Comparison of ENCODE assay signal across 8 cellular contexts in genomic region chr1:2546515-2547209, GRCh38. TPM values are rescaled to one million over a fixed set of nuclear protein-coding genes. Genes with fewer than 3 reads are reported as not detected.
DNase-seq lines count a peak whose midpoint lies in the region; ATAC-seq and TF ChIP-seq lines count a peak whose summit lies in the region.

No MANE protein-coding gene starts in this region.

- peak overlapping the region; percentile 96 to 99 (median 97) for H3K27ac Mint-ChIP-seq in CD4-positive, alpha-beta memory T cell
- peak overlapping the region; percentile 95 for H3K27ac Mint-ChIP-seq in activated T-helper 2 cell treated with anti-CD3 and anti-CD28 coated beads, Interferon-gamma antibody, Interleukin-2, Interleukin-4, amounts not matched to agents 10 μg/mL and 5 μg/mL and 100 μg/mL, durations not matched to agents 14 hours and 24 hours and 36 hours
- peak overlapping the region in 2 of 3 experiments; percentile 23 to 72 for H3K27ac Mint-ChIP-seq in nephron

- peaks cover 0 to 2% (median 0%) of the 10 kb centered on the region in 8 donors for H3K9me3 Mint-ChIP-seq in CD4-positive, alpha-beta memory T cell
- H3K9me3 Mint-ChIP-seq in activated T-helper 2 cell treated with anti-CD3 and anti-CD28 coated beads, Interferon-gamma antibody, Interleukin-2, Interleukin-4, amounts not matched to agents 10 μg/mL and 5 μg/mL and 100 μg/mL, durations not matched to agents 14 hours and 24 hours and 36 hours: no peaks in the 10 kb centered on the region
- no peaks in the 10 kb centered on the region for H3K9me3 Mint-ChIP-seq in nephron

- H3K9me3 ChIP-seq in CD4-positive, alpha-beta memory T cell (ENCODE audit: control insufficient read depth in 1 of 2, low read length in 2 of 2): no peaks in the 10 kb centered on the region
- H3K9me3 ChIP-seq in Panc1 (ENCODE audit: control insufficient read depth, insufficient read depth, low read depth, low read length) (no peaks in the 10 kb centered on the region), stomach (no peaks in the 10 kb centered on the region)

- no peak for TF ChIP-seq POLR2A in stomach (IDR thresholded peaks at IDR 0.05)

- CTCF ChIA-PET in CD4-positive, alpha-beta memory T cell (lab: Charles Lee; ENCODE audit: partially characterized antibody): interaction anchor here (0.8 to 3.8 kb wide), 14 partner anchors 10 to 351 kb away, joined by 3 to 85 read pairs (median 14); partner anchors contain the start of genes FAAP20, PANK4, PEX10 and TNFRSF14
- CTCF ChIA-PET in Panc1 (lab: Charles Lee): interaction anchor here (0.6 to 1.8 kb wide), 5 partner anchors 9 to 155 kb away, joined by 3 to 7 read pairs (median 3); partner anchors contain the start of genes MORN1 and RER1

- DNase-seq in CD4-positive, alpha-beta memory T cell: peak; percentile 81 to 94 (median 88)
- peak; percentile 81 for DNase-seq in HT-29 (ENCODE audit: low spot score)
- DNase-seq in Panc1 (ENCODE audit: low read depth, low spot score): no peak
- peak; percentile 88 for DNase-seq in activated T-helper 2 cell treated with anti-CD3 and anti-CD28 coated beads, Interferon-gamma antibody, Interleukin-2, Interleukin-4, amounts not matched to agents 10 μg/mL and 5 μg/mL and 100 μg/mL, durations not matched to agents 14 hours and 24 hours and 36 hours (ENCODE audit: low spot score)
- DNase-seq in fibroblast of peridontal ligament (ENCODE audit: extremely low read depth): peak; percentile 47
- peak; percentile 89 for DNase-seq in stomach

- POLR2A ChIA-PET in CD4-positive, alpha-beta memory T cell (lab: Charles Lee; ENCODE audit: partially characterized antibody): interaction anchor here (0.7 to 10.5 kb wide), 25 partner anchors 10 to 413 kb away, joined by 3 to 367 read pairs (median 7); partner anchors contain the start of genes FAAP20, HES5, MORN1 and PANK4
- POLR2A ChIA-PET in Panc1 (lab: Charles Lee): no interaction called here

- H3K4me1 ChIP-seq in CD4-positive, alpha-beta memory T cell (ENCODE audit: insufficient read depth, low read length): peaks cover 43% of the 10 kb centered on the region
- peaks cover 55% of the 10 kb centered on the region for H3K4me1 ChIP-seq in Panc1 (ENCODE audit: control insufficient read depth, insufficient read depth, low read length)
- H3K4me1 ChIP-seq in stomach: peaks cover 57 to 78% (median 69%) of the 10 kb centered on the region in 4 donors

- H3K4me3 ChIP-seq in CD4-positive, alpha-beta memory T cell (ENCODE audit: low read length in 2 of 2): peak overlapping the region; percentile 78 to 80
- peak overlapping the region; percentile 60 to 76 for H3K4me3 ChIP-seq in Panc1 (ENCODE audit: low read depth in 2 of 2, low read length in 2 of 2)
- H3K4me3 ChIP-seq in stomach: peak overlapping the region; percentile 52 to 67 (median 54)

- TF ChIP-seq EP300 in stomach (IDR thresholded peaks at IDR 0.05): no peak

- in situ Hi-C loops in Panc1 (cut with HindIII; ENCODE audit: low pct_unique_long_range_greater_than_20kb, low sequenced_read_pairs): no loop called here

- no peaks in the 10 kb centered on the region for H3K27me3 ChIP-seq in CD4-positive, alpha-beta memory T cell (ENCODE audit: insufficient read depth, low read length)
- H3K27me3 ChIP-seq in Panc1 (ENCODE audit: control insufficient read depth, insufficient read depth, low read length) (no peaks in the 10 kb centered on the region), stomach (peaks cover 0 to 42% (median 0%) of the 10 kb centered on the region in 3 donors)

- peak overlapping the region; percentile 91 to 97 (median 92) for H3K4me3 Mint-ChIP-seq in CD4-positive, alpha-beta memory T cell
- H3K4me3 Mint-ChIP-seq in activated T-helper 2 cell treated with anti-CD3 and anti-CD28 coated beads, Interferon-gamma antibody, Interleukin-2, Interleukin-4, amounts not matched to agents 10 μg/mL and 5 μg/mL and 100 μg/mL, durations not matched to agents 14 hours and 24 hours and 36 hours (ENCODE audit: low read depth): peak overlapping the region; percentile 85
- peak overlapping the region; percentile 73 to 82 (median 79) for H3K4me3 Mint-ChIP-seq in nephron

- intact Hi-C loops in CD4-positive, alpha-beta memory T cell (cut with micrococcal nuclease): loop anchor here (1.0 to 10.0 kb wide), 5 partner anchors 20 to 413 kb away; partner anchors contain the start of gene PANK4
- intact Hi-C loops in Panc1 (cut with micrococcal nuclease; ENCODE audit: unreplicated experiment): loop anchor here (2.0 to 10.0 kb wide), 2 partner anchors 82 to 134 kb away; partner anchors contain the start of gene PEX10
- intact Hi-C loops in activated T-helper 2 cell treated with anti-CD3 and anti-CD28 coated beads, Interferon-gamma antibody, Interleukin-2, Interleukin-4, amounts not matched to agents 10 μg/mL and 5 μg/mL and 100 μg/mL, durations not matched to agents 14 hours and 24 hours and 36 hours (cut with micrococcal nuclease): loop anchor here (1.0 to 10.0 kb wide), 3 partner anchors 20 to 132 kb away; partner anchors contain the start of gene PANK4
- intact Hi-C loops in stomach (cut with DNase I; ENCODE audit: low total_unique reads): loop anchor here (10.0 kb wide), 1 partner anchor 98 kb away; no protein-coding TSS in a partner anchor

- H3K27me3 Mint-ChIP-seq in CD4-positive, alpha-beta memory T cell: no peaks in the 10 kb centered on the region
- peaks cover 3% of the 10 kb centered on the region for H3K27me3 Mint-ChIP-seq in activated T-helper 2 cell treated with anti-CD3 and anti-CD28 coated beads, Interferon-gamma antibody, Interleukin-2, Interleukin-4, amounts not matched to agents 10 μg/mL and 5 μg/mL and 100 μg/mL, durations not matched to agents 14 hours and 24 hours and 36 hours (ENCODE audit: low read depth)
- peaks cover 4% of the 10 kb centered on the region for H3K27me3 Mint-ChIP-seq in nephron (ENCODE audit: low read depth)

- peaks cover 0 to 2% of the 10 kb centered on the region in 2 donors for H3K36me3 Mint-ChIP-seq in CD4-positive, alpha-beta memory T cell
- H3K36me3 Mint-ChIP-seq in activated T-helper 2 cell treated with anti-CD3 and anti-CD28 coated beads, Interferon-gamma antibody, Interleukin-2, Interleukin-4, amounts not matched to agents 10 μg/mL and 5 μg/mL and 100 μg/mL, durations not matched to agents 14 hours and 24 hours and 36 hours (ENCODE audit: low read depth): peaks cover 10% of the 10 kb centered on the region
- H3K36me3 Mint-ChIP-seq in nephron (ENCODE audit: low read depth): no peaks in the 10 kb centered on the region

- peak overlapping the region; percentile 98 for H3K27ac ChIP-seq in CD4-positive, alpha-beta memory T cell (ENCODE audit: low read depth, low read length)
- H3K27ac ChIP-seq in Panc1 (ENCODE audit: low read length) (peak overlapping the region; percentile 79), stomach (peak overlapping the region; percentile 92 to 98 (median 97))

- 0 to 1% (median 1%) methylated on average over 18 to 52 of the region's 52 CpGs for WGBS in stomach, 5 donors

- ATAC-seq in GM19463 (IDR thresholded peaks at IDR 0.05; ENCODE audit: unreplicated experiment): peak; percentile 33
- ATAC-seq in Panc1: peak; percentile 73

- peak; percentile 22 for TF ChIP-seq CTCF in Panc1 (IDR thresholded peaks at IDR 0.05)
- peak in 1 of 3 experiments; percentile 8 for TF ChIP-seq CTCF in nephron (IDR thresholded peaks at IDR 0.05; ENCODE audit: unreplicated experiment in 3 of 3)
- TF ChIP-seq CTCF in stomach (IDR thresholded peaks at IDR 0.05): peak in 2 of 7 experiments; percentile 6 to 25

- no peaks in the 10 kb centered on the region for H3K36me3 ChIP-seq in CD4-positive, alpha-beta memory T cell (ENCODE audit: insufficient read depth, low read length)
- H3K36me3 ChIP-seq in Panc1 (ENCODE audit: control insufficient read depth, insufficient read depth, low read length): no peaks in the 10 kb centered on the region
- H3K36me3 ChIP-seq in stomach: no peaks in the 10 kb centered on the region

- peaks cover 7 to 36% (median 22%) of the 10 kb centered on the region in 4 donors for H3K4me1 Mint-ChIP-seq in CD4-positive, alpha-beta memory T cell
- H3K4me1 Mint-ChIP-seq in activated T-helper 2 cell treated with anti-CD3 and anti-CD28 coated beads, Interferon-gamma antibody, Interleukin-2, Interleukin-4, amounts not matched to agents 10 μg/mL and 5 μg/mL and 100 μg/mL, durations not matched to agents 14 hours and 24 hours and 36 hours (ENCODE audit: low read depth): peaks cover 15% of the 10 kb centered on the region
- no peaks in the 10 kb centered on the region for H3K4me1 Mint-ChIP-seq in nephron

- BruUV-seq in Panc1 (replicated peaks; lab: Mats Ljungman, UMichigan): TSS peak; percentile 70

RNA-seq across cellular contexts. Expression of gene TNFRSF14, which starts 9.5 kb away (rescaled TPM):
- total RNA-seq in CD4-positive, alpha-beta memory T cell: 100 to 1,000 TPM; 170 to 173 TPM
- polyA plus RNA-seq in CD4-positive, alpha-beta memory T cell: 10 to 100 TPM; 59.6 to 66.1 TPM
- 77.4 and 85.6 TPM in 2 replicates for total RNA-seq in HT-29 (2014; rRNA removed; shearing (Covaris generic))
- 20.1 TPM for total RNA-seq in Panc1 (2021; ENCODE audit: unreplicated experiment)
- polyA plus RNA-seq in Panc1 (2012; ENCODE audit: insufficient read length): 14.8 TPM
- total RNA-seq in activated T-helper 2 cell treated with anti-CD3 and anti-CD28 coated beads, Interferon-gamma antibody, Interleukin-2, Interleukin-4, amounts not matched to agents 10 μg/mL and 5 μg/mL and 100 μg/mL, durations not matched to agents 14 hours and 24 hours and 36 hours: 191 and 199 TPM in 2 replicates
- total RNA-seq in stomach: 100 to 1,000 TPM in 3 of 5 donors, 10 to 100 TPM in 2; 33.2 to 413 (median 301) TPM
- polyA plus RNA-seq in stomach: 100 to 1,000 TPM in 1 of 3 donors, 10 to 100 TPM in 2; 58.0 to 128 (median 64.8) TPM

RNA-seq across cellular contexts. Expression of gene HES5, which starts 16.6 kb away (rescaled TPM):
- total RNA-seq in CD4-positive, alpha-beta memory T cell: not detected
- not detected for polyA plus RNA-seq in CD4-positive, alpha-beta memory T cell
- 0.28 and 0.42 TPM in 2 replicates for total RNA-seq in HT-29 (2014; rRNA removed; shearing (Covaris generic))
- total RNA-seq in Panc1 (2021; ENCODE audit: unreplicated experiment) (not detected), stomach (1 to 10 TPM in 1 of 5 donors, not detected in 4; 9.6 TPM)
- not detected for polyA plus RNA-seq in Panc1 (2012; ENCODE audit: insufficient read length)
- not detected in 2 replicates for total RNA-seq in activated T-helper 2 cell treated with anti-CD3 and anti-CD28 coated beads, Interferon-gamma antibody, Interleukin-2, Interleukin-4, amounts not matched to agents 10 μg/mL and 5 μg/mL and 100 μg/mL, durations not matched to agents 14 hours and 24 hours and 36 hours
- under 1 TPM in 1 of 3 donors, not detected in 2; 0.25 TPM for polyA plus RNA-seq in stomach

RNA-seq across cellular contexts. Expression of gene PANK4, which starts 20.3 kb away (rescaled TPM):
- 10 to 100 TPM; 88.9 to 93.7 TPM for total RNA-seq in CD4-positive, alpha-beta memory T cell
- polyA plus RNA-seq in CD4-positive, alpha-beta memory T cell: 10 to 100 TPM; 10.6 to 24.4 TPM
- 37.8 and 48.3 TPM in 2 replicates for total RNA-seq in HT-29 (2014; rRNA removed; shearing (Covaris generic))
- total RNA-seq in Panc1 (2021; ENCODE audit: unreplicated experiment) (35.9 TPM), stomach (10 to 100 TPM in 4 of 5 donors, 1 to 10 TPM in 1; 6.4 to 86.0 (median 27.9) TPM)
- 26.7 TPM for polyA plus RNA-seq in Panc1 (2012; ENCODE audit: insufficient read length)
- total RNA-seq in activated T-helper 2 cell treated with anti-CD3 and anti-CD28 coated beads, Interferon-gamma antibody, Interleukin-2, Interleukin-4, amounts not matched to agents 10 μg/mL and 5 μg/mL and 100 μg/mL, durations not matched to agents 14 hours and 24 hours and 36 hours: 49.1 and 52.2 TPM in 2 replicates
- 10 to 100 TPM in 2 of 3 donors, 1 to 10 TPM in 1; 7.6 to 17.2 (median 15.6) TPM for polyA plus RNA-seq in stomach

RNA-seq across cellular contexts. Expression of gene PRXL2B, which starts 39.9 kb away (rescaled TPM):
- 10 to 100 TPM; 26.5 to 27.2 TPM for total RNA-seq in CD4-positive, alpha-beta memory T cell
- polyA plus RNA-seq in CD4-positive, alpha-beta memory T cell: 10 to 100 TPM; 21.4 to 23.5 TPM
- total RNA-seq in HT-29 (2014; rRNA removed; shearing (Covaris generic)): 90.1 and 101 TPM in 2 replicates
- total RNA-seq in Panc1 (2021; ENCODE audit: unreplicated experiment) (17.0 TPM), stomach (100 to 1,000 TPM in 1 of 5 donors, 10 to 100 TPM in 3, 1 to 10 TPM in 1; 8.5 to 668 (median 21.0) TPM)
- polyA plus RNA-seq in Panc1 (2012; ENCODE audit: insufficient read length): 23.0 TPM
- 26.5 and 28.4 TPM in 2 replicates for total RNA-seq in activated T-helper 2 cell treated with anti-CD3 and anti-CD28 coated beads, Interferon-gamma antibody, Interleukin-2, Interleukin-4, amounts not matched to agents 10 μg/mL and 5 μg/mL and 100 μg/mL, durations not matched to agents 14 hours and 24 hours and 36 hours
- polyA plus RNA-seq in stomach: 10 to 100 TPM; 18.9 to 23.8 (median 20.9) TPM
